Comparison of ENCODE assay signal across 1 cellular context in the genomic region with DNA sequence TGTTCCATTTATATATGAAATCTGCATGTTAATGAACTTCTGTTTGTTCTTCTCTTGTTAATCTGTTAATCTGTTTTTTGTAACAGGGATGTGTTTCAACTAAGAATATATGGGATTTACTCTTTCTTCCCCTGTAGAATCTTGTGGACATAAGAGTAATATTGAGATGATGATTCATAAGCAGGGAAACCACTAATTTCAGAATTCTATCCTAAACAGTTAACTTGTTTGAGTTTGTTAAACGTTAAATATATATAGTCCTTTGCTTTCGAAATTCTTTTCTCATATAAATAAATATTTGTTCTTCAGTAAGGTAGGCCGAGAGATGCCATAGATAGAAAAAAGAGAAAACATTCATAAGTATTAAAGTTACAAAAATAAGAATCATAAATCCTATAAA.
TF ChIP-seq lines count a peak whose summit lies in the region.

No MANE protein-coding gene starts in this region.

TF ChIP-seq in GM12878, 131 proteins besides CTCF, POLR2A, EP300 and RAD21 (continued from another document):
- TF ChIP-seq ZBTB40 (IDR thresholded peaks at IDR 0.05; ENCODE audit: borderline replicate concordance): no peak
- no peak for TF ChIP-seq SMARCA5 (IDR thresholded peaks at IDR 0.05)
- TF ChIP-seq ZBED1 (IDR thresholded peaks at IDR 0.05; ENCODE audit: borderline replicate concordance): no peak
- TF ChIP-seq KAT2A (conservative IDR thresholded peaks at IDR 0.05; ENCODE audit: control insufficient read depth, low read depth, low read length): no peak
- TF ChIP-seq RCOR1 (conservative IDR thresholded peaks at IDR 0.05; ENCODE audit: low read depth, low read length): no peak
- TF ChIP-seq EED (IDR thresholded peaks at IDR 0.05; ENCODE audit: low read depth): no peak
- TF ChIP-seq REST (IDR thresholded peaks at IDR 0.05; ENCODE audit: low read depth, low read length): no peak
- no peak for TF ChIP-seq SMAD1 (IDR thresholded peaks at IDR 0.05; ENCODE audit: low read depth, partially characterized antibody)
- no peak for TF ChIP-seq SRF (IDR thresholded peaks at IDR 0.05; ENCODE audit: low read depth in 2 of 2, low read length in 2 of 2)
- TF ChIP-seq NR2C2 (IDR thresholded peaks at IDR 0.05; ENCODE audit: borderline replicate concordance, control insufficient read depth, insufficient read length, low read depth): no peak
- no peak for TF ChIP-seq TCF12 (IDR thresholded peaks at IDR 0.05; ENCODE audit: low read depth, low read length)
- no peak for TF ChIP-seq TARDBP (IDR thresholded peaks at IDR 0.05; ENCODE audit: borderline replicate concordance)
- no peak for TF ChIP-seq SMC3 (IDR thresholded peaks at IDR 0.05; ENCODE audit: borderline replicate concordance, low read length)
